ENCODE assay signal across 8 cellular contexts in the genomic region with DNA sequence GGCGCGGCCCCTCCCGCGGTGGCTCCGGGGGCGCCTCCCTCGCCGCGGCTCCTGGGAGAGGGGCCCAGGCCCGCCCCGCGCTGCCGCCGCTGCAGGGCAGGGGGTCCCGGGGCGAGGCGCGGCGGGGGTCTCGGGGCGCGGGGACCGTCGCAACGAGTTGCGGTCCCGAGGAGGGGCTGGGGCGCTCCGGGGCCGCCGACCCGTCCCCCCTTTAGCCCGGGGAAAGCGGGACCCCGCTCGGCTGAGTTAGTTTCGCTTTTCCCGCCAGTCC. TPM values are rescaled to one million over a fixed set of nuclear protein-coding genes. Genes with fewer than 3 reads are reported as not detected.
A peak's percentile ranks its signal among the peaks of the same experiment; 100 is the strongest.
DNase-seq lines count a peak whose midpoint lies in the region.

No MANE protein-coding gene starts in this region.

- peak overlapping the region; percentile 77 for H3K4me3 ChIP-seq in ACC112 (ENCODE audit: low read depth, low read length)
- H3K4me3 ChIP-seq in HUES6 (ENCODE audit: low read depth, low read length): peak overlapping the region; percentile 68
- peak overlapping the region; percentile 41 for H3K4me3 ChIP-seq in ectodermal cell (ENCODE audit: insufficient read depth, low read depth, low read length)
- peak overlapping the region; percentile 74 to 88 for H3K4me3 ChIP-seq in muscle layer of duodenum (ENCODE audit: low read depth in 1 of 2, low read length in 2 of 2)

- H3K9me3 ChIP-seq in HUES6 (ENCODE audit: control insufficient read depth, insufficient read depth, low read depth, low read length) (peaks cover 3% of the 10 kb centered on the region; the same call in 1 of the 2 replicates), ectodermal cell (ENCODE audit: control insufficient read depth, low read length) (no peaks in the 10 kb centered on the region), muscle layer of duodenum (ENCODE audit: control insufficient read depth in 1 of 2, low read length in 2 of 2) (peaks cover 0 to 4% of the 10 kb centered on the region in 2 donors)

- H3K27ac ChIP-seq in ACC112 (ENCODE audit: low read depth, low read length) (peak overlapping the region; percentile 8; the same call in 1 of the 2 replicates), HUES6 (ENCODE audit: low read depth, low read length) (no peak overlapping the region), ectodermal cell (ENCODE audit: insufficient read depth, low read depth, low read length, poor library complexity, severe bottlenecking) (no peak overlapping the region), muscle layer of duodenum (ENCODE audit: low read length) (no peak overlapping the region)

- H2AFZ ChIP-seq in ACC112 (ENCODE audit: low read length, unreplicated experiment): no peak overlapping the region

- H3K9ac ChIP-seq in HUES6 (ENCODE audit: low read length): no peak overlapping the region

- DNase-seq in nucleus accumbens (lab: John Stamatoyannopoulos, UW) (no peak), AG08396 (ENCODE audit: low spot score) (no peak), NOMO-1 treated with dmso at 0.1 percent for 144 hours (lab: John Stamatoyannopoulos, UW; ENCODE audit: unreplicated experiment) (no peak)
- DNase-seq in activated CD8-positive, alpha-beta memory T cell treated with anti-CD3 and anti-CD28 coated beads for 24 hours: no peak

- WGBS in ectodermal cell, 2 experiments: 0 to 1% methylated on average over 38 of the region's 38 CpGs

- H3K4me1 ChIP-seq in ACC112 (ENCODE audit: control insufficient read depth, insufficient read depth, low read length, unreplicated experiment) (peaks cover 30% of the 10 kb centered on the region), HUES6 (ENCODE audit: control insufficient read depth, insufficient read depth, low read length) (peaks cover 25% of the 10 kb centered on the region), ectodermal cell (ENCODE audit: control insufficient read depth, insufficient read depth, low read length) (peaks cover 5% of the 10 kb centered on the region), muscle layer of duodenum (ENCODE audit: control insufficient read depth in 1 of 2, insufficient read depth in 2 of 2, low read length in 2 of 2) (peaks cover 15 to 28% of the 10 kb centered on the region in 2 donors)

- H3K27me3 ChIP-seq in ACC112 (ENCODE audit: insufficient read depth, low read length) (no peaks in the 10 kb centered on the region), HUES6 (ENCODE audit: control insufficient read depth, insufficient read depth, low read length) (peaks cover 21% of the 10 kb centered on the region), ectodermal cell (ENCODE audit: control insufficient read depth, insufficient read depth, low read length, poor library complexity, severe bottlenecking) (peaks cover 26% of the 10 kb centered on the region), muscle layer of duodenum (ENCODE audit: low read depth, low read length) (peaks cover 8% of the 10 kb centered on the region)

- H3K79me2 ChIP-seq in ACC112 (ENCODE audit: control insufficient read depth, insufficient read depth, low read length, unreplicated experiment): peaks cover 48% of the 10 kb centered on the region

- H3K36me3 ChIP-seq in ACC112 (ENCODE audit: insufficient read depth, low read length) (no peaks in the 10 kb centered on the region), HUES6 (ENCODE audit: control insufficient read depth, insufficient read depth, low read length) (no peaks in the 10 kb centered on the region), ectodermal cell (ENCODE audit: control insufficient read depth, insufficient read depth, low read length) (no peaks in the 10 kb centered on the region), muscle layer of duodenum (ENCODE audit: control insufficient read depth in 1 of 2, insufficient read depth in 2 of 2, low read length in 2 of 2) (no peaks in the 10 kb centered on the region)

RNA-seq across cellular contexts. Expression of gene SPSB1, which starts 0.5 kb away (rescaled TPM):
- 6.2 TPM for polyA plus RNA-seq in ectodermal cell (2013, experiment 1 of 4)
- polyA plus RNA-seq in ectodermal cell (2013, experiment 2 of 4): 7.3 TPM
- polyA plus RNA-seq in ectodermal cell (2013, experiment 3 of 4): 4.1 TPM
- 5.4 TPM for polyA plus RNA-seq in ectodermal cell (2013, experiment 4 of 4)

RNA-seq across cellular contexts. Expression of gene H6PD, which starts 58.6 kb away (rescaled TPM):
- polyA plus RNA-seq in ectodermal cell (2013, experiment 1 of 4): 12.4 TPM
- 15.5 TPM for polyA plus RNA-seq in ectodermal cell (2013, experiment 2 of 4)
- 10.8 TPM for polyA plus RNA-seq in ectodermal cell (2013, experiment 3 of 4)
- 13.6 TPM for polyA plus RNA-seq in ectodermal cell (2013, experiment 4 of 4)
